In genomic region chr2:60925994-60926750, GRCh38 we compare ENCODE assay signal across 13 cellular contexts. TPM values are rescaled to one million over a fixed set of nuclear protein-coding genes. Genes with fewer than 3 reads are reported as not detected.
DNase-seq lines count a peak whose midpoint lies in the region; ATAC-seq and TF ChIP-seq lines count a peak whose summit lies in the region.
"Had no signal": no experiment of that assay in that cellular context is flagged by ENCODE, and none has a peak within 500 bp of the region (broad histone marks: within the 10 kb centered on the region; RNA-seq: fewer than 3 reads in every experiment).

No MANE protein-coding gene starts in this region.

- H3K9me3 ChIP-seq in heart left ventricle (no peaks in the 10 kb centered on the region), fibroblast of lung (ENCODE audit: control insufficient read depth, insufficient read depth, low read depth, low read length) (no peaks in the 10 kb centered on the region), SJCRH30 (replicated peaks) (no peaks in the 10 kb centered on the region)
- H3K9me3 ChIP-seq: ascending aorta, gastrocnemius medialis, transverse colon had no signal

- no peak overlapping the region for H3K4me3 ChIP-seq in heart left ventricle
- no peak overlapping the region for H3K4me3 ChIP-seq in fibroblast of lung (replicated peaks in 1 of 4; ENCODE audit: control extremely low read depth in 1 of 4, insufficient read depth in 1 of 4, low read depth in 3 of 4, low read length in 4 of 4)
- no peak overlapping the region for H3K4me3 ChIP-seq in SJCRH30
- H3K4me3 ChIP-seq: ascending aorta, gastrocnemius medialis, transverse colon had no signal

- TF ChIP-seq CTCF in heart left ventricle (IDR thresholded peaks at IDR 0.05) (no peak), fibroblast of lung (conservative IDR thresholded peaks at IDR 0.05 in 1 of 2, IDR thresholded peaks at IDR 0.05 in 1 of 2; ENCODE audit: low read depth in 1 of 2, low read length in 2 of 2) (no peak), type B pancreatic cell (conservative IDR thresholded peaks at IDR 0.05) (no peak)

- ATAC-seq in Right ventricle myocardium inferior: peak; percentile 31
- no peak for ATAC-seq in heart left ventricle
- ATAC-seq in GM21526 (IDR thresholded peaks at IDR 0.05; ENCODE audit: low FRiP score, unreplicated experiment): no peak
- ATAC-seq: gastrocnemius medialis, Panc1 had no signal

- H3K27ac ChIP-seq in heart left ventricle (peak overlapping the region in 1 of 12 donors; percentile 64), fibroblast of lung (ENCODE audit: insufficient read depth, low read length) (no peak overlapping the region), SJCRH30 (no peak overlapping the region)
- H3K27ac ChIP-seq: ascending aorta, gastrocnemius medialis had no signal

- H3K27me3 ChIP-seq in heart left ventricle (no peaks in the 10 kb centered on the region), fibroblast of lung (ENCODE audit: control insufficient read depth, insufficient read depth, low read length) (no peaks in the 10 kb centered on the region), SJCRH30 (no peaks in the 10 kb centered on the region)
- H3K27me3 ChIP-seq: ascending aorta, gastrocnemius medialis, transverse colon had no signal

- no peaks in the 10 kb centered on the region for H3K79me2 ChIP-seq in fibroblast of lung (ENCODE audit: control insufficient read depth, insufficient read depth, low read length)

- 85 to 95% (median 88%) methylated on average over 7 of the region's 7 CpGs for whole genome bisulfite sequencing in heart left ventricle, 4 donors

- H3K36me3 ChIP-seq in heart left ventricle (peaks cover 0 to 65% (median 51%) of the 10 kb centered on the region in 9 donors), fibroblast of lung (ENCODE audit: control insufficient read depth, insufficient read depth, low read length) (no peaks in the 10 kb centered on the region), SJCRH30 (peaks cover 19% of the 10 kb centered on the region)

- intact Hi-C loops in Right ventricle myocardium inferior (cut with DNase I): no loop called here
- intact Hi-C loops in heart left ventricle (cut with DNase I): no loop called here

- H3K4me2 ChIP-seq in fibroblast of lung (ENCODE audit: extremely low read depth, insufficient read depth, low read length): no peak overlapping the region

- H4K20me1 ChIP-seq in fibroblast of lung (ENCODE audit: control insufficient read depth, extremely low read depth, insufficient read depth, low read length): no peaks in the 10 kb centered on the region

- no peak for TF ChIP-seq POLR2A in heart left ventricle (IDR thresholded peaks at IDR 0.05)

- H3K4me1 ChIP-seq in heart left ventricle (peaks cover 0 to 19% (median 0%) of the 10 kb centered on the region in 12 donors), fibroblast of lung (ENCODE audit: control insufficient read depth, extremely low read depth, insufficient read depth, low read length) (peaks cover 3% of the 10 kb centered on the region), SJCRH30 (no peaks in the 10 kb centered on the region; the same call in 1 of the 2 replicates)
- H3K4me1 ChIP-seq: ascending aorta, gastrocnemius medialis had no signal

- no peaks in the 10 kb centered on the region for H3K27me3 Mint-ChIP-seq in type B pancreatic cell

- no peak overlapping the region for H2AFZ ChIP-seq in fibroblast of lung (ENCODE audit: low read length)

- peak overlapping the region; percentile 30 for H3K4me3 Mint-ChIP-seq in type B pancreatic cell

- H3K4me1 Mint-ChIP-seq in type B pancreatic cell (ENCODE audit: unreplicated experiment): peaks cover 19% of the 10 kb centered on the region

- H3K9me3 Mint-ChIP-seq in type B pancreatic cell: no peaks in the 10 kb centered on the region

- no peak overlapping the region for H3K9ac ChIP-seq in fibroblast of lung (ENCODE audit: insufficient read depth, low read length)

- peak overlapping the region; percentile 87 for H3K27ac Mint-ChIP-seq in type B pancreatic cell

- no peak for DNase-seq in Right ventricle myocardium inferior (ENCODE audit: missing footprints)
- DNase-seq in heart left ventricle: no peak
- peak; percentile 31 to 40 for DNase-seq in NCI-H526 (lab: John Stamatoyannopoulos, UW)
- DNase-seq in fibroblast of lung (ENCODE audit: low read depth in 2 of 2): peak; percentile 43 to 60
- DNase-seq in type B pancreatic cell (ENCODE audit: extremely low spot score, unreplicated experiment): no peak
- no peak for DNase-seq in SJCRH30
- no peak for DNase-seq in cerebellar cortex (ENCODE audit: low spot score)
- DNase-seq: activated CD4-positive, alpha-beta T cell treated with anti-CD3 and anti-CD28 coated beads for 48 hours; gastrocnemius medialis; transverse colon had no signal

- peaks cover 22% of the 10 kb centered on the region for H3K36me3 Mint-ChIP-seq in type B pancreatic cell

RNA-seq across cellular contexts. Expression of gene REL, which starts 44.8 kb away (rescaled TPM):
- 5.3 TPM for total RNA-seq in Right ventricle myocardium inferior
- 10 to 100 TPM in 2 of 9 donors, 1 to 10 TPM in 7; 4.3 to 16.0 (median 6.1) TPM for total RNA-seq in heart left ventricle
- polyA plus RNA-seq in heart left ventricle: 1 to 10 TPM; 1.4 to 2.8 TPM
- total RNA-seq in fibroblast of lung: 2.3 and 2.8 TPM in 2 replicates
- 1.9 and 2.0 TPM in 2 replicates for polyA plus RNA-seq in fibroblast of lung
- 0.61 and 1.4 TPM in 2 replicates for polyA plus RNA-seq in fibroblast of lung (2012)
- polyA minus RNA-seq in fibroblast of lung (ENCODE audit: low replicate concordance): 0.44 and 1.3 TPM in 2 replicates
- total RNA-seq in type B pancreatic cell (ENCODE audit: low replicate concordance): 10.7 and 11.3 TPM in 2 replicates
- 12.4 and 16.1 TPM in 2 replicates for total RNA-seq in SJCRH30 (2014; rRNA removed; shearing (Covaris generic))

Comparison
In these comparisons a context has a peak if more than half of its experiments do, and no peak if none do; other contexts are left out.
1. DNase-seq: peak in NCI-H526 (2 of 2) and fibroblast of lung (2 of 2); none in Right ventricle myocardium inferior (single experiment), heart left ventricle (0 of 5), type B pancreatic cell (single experiment), SJCRH30 (0 of 2) and cerebellar cortex (single experiment).